Comparison of ENCODE assay signal across 18 cellular contexts in genomic region chr10:43214071-43214955, GRCh38. TPM values are rescaled to one million over a fixed set of nuclear protein-coding genes. Genes with fewer than 3 reads are reported as not detected.
DNase-seq lines count a peak whose midpoint lies in the region; TF ChIP-seq lines count a peak whose summit lies in the region.
"Had no signal": no experiment of that assay in that cellular context is flagged by ENCODE, and none has a peak within 500 bp of the region (broad histone marks: within the 10 kb centered on the region; RNA-seq: fewer than 3 reads in every experiment).

No MANE protein-coding gene starts in this region.

- H3K27ac ChIP-seq in RWPE1 = no peak overlapping the region
- no peak overlapping the region for H3K27ac ChIP-seq in CD4-positive, alpha-beta memory T cell (ENCODE audit: low read depth, low read length)
- H3K27ac ChIP-seq: ovary had no signal

- TF ChIP-seq POLR2A in erythroblast (IDR thresholded peaks at IDR 0.05; ENCODE audit: low read length) = no peak

- no peaks in the 10 kb centered on the region for H3K36me3 ChIP-seq in CD4-positive, alpha-beta memory T cell (ENCODE audit: insufficient read depth, low read length)
- H3K36me3 ChIP-seq in H7 (replicated peaks; ENCODE audit: control insufficient read depth, insufficient read depth, low read length) = no peaks in the 10 kb centered on the region
- H3K36me3 ChIP-seq: ovary, tibial nerve had no signal

- no peaks in the 10 kb centered on the region for H3K4me1 Mint-ChIP-seq in CD4-positive, alpha-beta memory T cell
- H3K4me1 Mint-ChIP-seq: activated naive CD8-positive, alpha-beta T cell treated with anti-CD3 and anti-CD28 coated beads for 36 hours; stimulated activated memory B cell treated with anti-CD40 and anti-IgM and Interleukin-4, amounts not matched to agents 10 μg/mL and 1 μg/mL and 100 μg/mL, for 72 hours had no signal

- H3K36me3 Mint-ChIP-seq in CD4-positive, alpha-beta memory T cell = no peaks in the 10 kb centered on the region
- H3K36me3 Mint-ChIP-seq: activated naive CD8-positive, alpha-beta T cell treated with anti-CD3 and anti-CD28 coated beads for 36 hours; CD8-positive, alpha-beta T cell; stimulated activated memory B cell treated with anti-CD40 and anti-IgM and Interleukin-4, amounts not matched to agents 10 μg/mL and 1 μg/mL and 100 μg/mL, for 72 hours had no signal

- peaks cover 0 to 1% of the 10 kb centered on the region in 2 donors for H3K27me3 Mint-ChIP-seq in CD4-positive, alpha-beta memory T cell
- H3K27me3 Mint-ChIP-seq: activated CD8-positive, alpha-beta T cell treated with anti-CD3 and anti-CD28 coated beads for 36 hours; activated naive CD8-positive, alpha-beta T cell treated with anti-CD3 and anti-CD28 coated beads for 36 hours had no signal

- POLR2A ChIA-PET in RWPE1 (lab: Yijun Ruan, JAX; ENCODE audit: low non-redundant PET) = no interaction called here
- POLR2A ChIA-PET in CD4-positive, alpha-beta memory T cell (lab: Charles Lee; ENCODE audit: partially characterized antibody) = no interaction called here

- no peaks in the 10 kb centered on the region for H3K9me3 ChIP-seq in CD4-positive, alpha-beta memory T cell (ENCODE audit: control insufficient read depth in 1 of 2, low read length in 2 of 2)
- H3K9me3 ChIP-seq: ovary, tibial nerve had no signal

- H3K27me3 ChIP-seq in CD4-positive, alpha-beta memory T cell (ENCODE audit: insufficient read depth, low read length) = no peaks in the 10 kb centered on the region
- H3K27me3 ChIP-seq in H7 (ENCODE audit: control insufficient read depth, insufficient read depth, low read length) = no peaks in the 10 kb centered on the region
- H3K27me3 ChIP-seq: ovary, tibial nerve had no signal

- H3K27ac Mint-ChIP-seq in CD4-positive, alpha-beta memory T cell = peak overlapping the region in 1 of 7 donors; percentile 70
- H3K27ac Mint-ChIP-seq: activated CD8-positive, alpha-beta T cell treated with anti-CD3 and anti-CD28 coated beads for 36 hours; activated naive CD8-positive, alpha-beta T cell treated with anti-CD3 and anti-CD28 coated beads for 36 hours; activated T-cell treated with anti-CD3 and anti-CD28 coated beads, Interleukin-2, amount 50 U/mL, for 72 hours; CD8-positive, alpha-beta T cell; stimulated activated memory B cell treated with anti-CD40 and anti-IgM and Interleukin-4, amounts not matched to agents 10 μg/mL and 1 μg/mL and 100 μg/mL, for 72 hours had no signal

- TF ChIP-seq CTCF in RWPE1 (conservative IDR thresholded peaks at IDR 0.05; ENCODE audit: low read depth) = no peak
- no peak for TF ChIP-seq CTCF in epithelial cell of esophagus (IDR thresholded peaks at IDR 0.05; ENCODE audit: insufficient read depth, low read depth, low read length, missing control alignments)
- TF ChIP-seq CTCF in retinal pigment epithelial cell (conservative IDR thresholded peaks at IDR 0.05; ENCODE audit: low read depth, low read length) = no peak

- H3K4me3 ChIP-seq in epithelial cell of esophagus (ENCODE audit: low read length) (no peak overlapping the region), retinal pigment epithelial cell (ENCODE audit: low read length) (no peak overlapping the region), H7 (ENCODE audit: insufficient read depth, low read depth, low read length) (no peak overlapping the region)
- no peak overlapping the region for H3K4me3 ChIP-seq in CD4-positive, alpha-beta memory T cell (ENCODE audit: low read length in 2 of 2)
- H3K4me3 ChIP-seq: ovary, tibial nerve had no signal

- intact Hi-C loops in CD4-positive, alpha-beta memory T cell (cut with micrococcal nuclease) = no loop called here

- CTCF ChIA-PET in RWPE1 (lab: Yijun Ruan, JAX) = interaction anchor here (1.1 kb wide), 1 partner anchor 9 kb away, joined by 3 read pairs; no protein-coding TSS in a partner anchor
- CTCF ChIA-PET in CD4-positive, alpha-beta memory T cell (lab: Charles Lee; ENCODE audit: partially characterized antibody) = interaction anchor here (1.2 to 4.1 kb wide), 3 partner anchors 8 to 13 kb away, joined by 3 to 16 read pairs (median 5); no protein-coding TSS in a partner anchor

- no peak overlapping the region for H3K4me3 Mint-ChIP-seq in CD4-positive, alpha-beta memory T cell
- H3K4me3 Mint-ChIP-seq: activated CD8-positive, alpha-beta T cell treated with anti-CD3 and anti-CD28 coated beads for 36 hours; activated naive CD8-positive, alpha-beta T cell treated with anti-CD3 and anti-CD28 coated beads for 36 hours; activated T-cell treated with anti-CD3 and anti-CD28 coated beads, Interleukin-2, amount 50 U/mL, for 72 hours; CD8-positive, alpha-beta T cell; stimulated activated memory B cell treated with anti-CD40 and anti-IgM and Interleukin-4, amounts not matched to agents 10 μg/mL and 1 μg/mL and 100 μg/mL, for 72 hours had no signal

- DNase-seq in ELR (ENCODE audit: low read depth) = peak; percentile 62
- DNase-seq in RWPE1 (ENCODE audit: low spot score) = peak; percentile 27
- DNase-seq in epithelial cell of esophagus (ENCODE audit: low read depth) = peak; percentile 39
- peak; percentile 32 for DNase-seq in retinal pigment epithelial cell (ENCODE audit: low read depth)
- no peak for DNase-seq in NCI-H82 treated with DMSO at 0.1 percent for 48 hours (lab: John Stamatoyannopoulos, UW; ENCODE audit: unreplicated experiment)
- no peak for DNase-seq in CD4-positive, alpha-beta memory T cell
- DNase-seq in erythroblast (lab: John Stamatoyannopoulos, UW) = no peak
- DNase-seq in H7 = no peak
- DNase-seq: activated CD8-positive, alpha-beta T cell treated with anti-CD3 and anti-CD28 coated beads for 36 hours; activated naive CD8-positive, alpha-beta T cell treated with anti-CD3 and anti-CD28 coated beads for 36 hours; activated T-cell treated with anti-CD3 and anti-CD28 coated beads, Interleukin-2, amount 50 U/mL, for 72 hours; CD8-positive, alpha-beta T cell; left colon; NCI-H1048; NCI-H2171 treated with DMSO at 0.1 percent for 48 hours; ovary had no signal

- peaks cover 0 to 2% (median 0%) of the 10 kb centered on the region in 8 donors for H3K9me3 Mint-ChIP-seq in CD4-positive, alpha-beta memory T cell
- H3K9me3 Mint-ChIP-seq: activated CD8-positive, alpha-beta T cell treated with anti-CD3 and anti-CD28 coated beads for 36 hours; activated naive CD8-positive, alpha-beta T cell treated with anti-CD3 and anti-CD28 coated beads for 36 hours; activated T-cell treated with anti-CD3 and anti-CD28 coated beads, Interleukin-2, amount 50 U/mL, for 72 hours; CD8-positive, alpha-beta T cell; stimulated activated memory B cell treated with anti-CD40 and anti-IgM and Interleukin-4, amounts not matched to agents 10 μg/mL and 1 μg/mL and 100 μg/mL, for 72 hours had no signal

- H3K4me1 ChIP-seq in CD4-positive, alpha-beta memory T cell (ENCODE audit: insufficient read depth, low read length) = no peaks in the 10 kb centered on the region

RNA-seq across cellular contexts. Expression of gene RASGEF1A, which starts 52.6 kb away (rescaled TPM):
- 1 to 10 TPM; 6.5 to 7.4 TPM for total RNA-seq in CD4-positive, alpha-beta memory T cell
- polyA plus RNA-seq in CD4-positive, alpha-beta memory T cell = 1 to 10 TPM; 1.3 to 3.4 TPM
- 31.0 and 41.3 TPM in 2 replicates for total RNA-seq in H7 (2014; rRNA removed; shearing (Covaris generic))

Comparison
In these comparisons a context has a peak if more than half of its experiments do, and no peak if none do; other contexts are left out.
1. DNase-seq: peak in ELR (single experiment), RWPE1 (single experiment), epithelial cell of esophagus (single experiment) and retinal pigment epithelial cell (single experiment); none in NCI-H82 treated with DMSO at 0.1 percent for 48 hours (single experiment), CD4-positive, alpha-beta memory T cell (0 of 5), erythroblast (0 of 2) and H7 (single experiment).